Comparison of ENCODE assay signal across 7 cellular contexts in the genomic region with DNA sequence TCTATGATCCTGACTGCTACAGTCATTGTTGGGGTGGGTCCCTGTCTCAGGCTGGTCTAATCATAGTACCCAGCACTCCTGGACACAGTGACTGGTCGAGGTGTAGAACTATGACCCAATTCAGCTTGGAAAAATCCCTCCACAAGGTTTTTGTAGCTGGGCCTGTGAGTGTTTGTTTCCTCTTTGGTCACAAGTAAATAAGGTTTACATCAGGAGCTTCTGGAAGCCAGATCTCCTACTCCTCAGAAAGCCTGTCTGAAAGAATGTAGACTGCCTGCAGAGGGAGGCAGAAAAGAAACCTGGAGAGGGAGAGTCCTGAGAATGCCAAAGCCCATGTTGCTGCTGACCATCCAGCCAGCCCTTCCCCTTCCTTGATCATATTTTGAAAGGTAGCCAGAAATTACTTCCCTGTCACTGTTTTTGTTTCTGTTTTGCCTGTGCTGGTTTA.
A peak's percentile ranks its signal among the peaks of the same experiment; 100 is the strongest.
DNase-seq lines count a peak whose midpoint lies in the region; ATAC-seq and TF ChIP-seq lines count a peak whose summit lies in the region.

No MANE protein-coding gene starts in this region.

- H3K27ac ChIP-seq in thyroid gland: peak overlapping the region in 2 of 3 donors; percentile 10 to 24

- intact Hi-C loops in left cardiac atrium (cut with DNase I) (no loop called here), thyroid gland (cut with DNase I) (no loop called here)

- no peaks in the 10 kb centered on the region for H3K36me3 ChIP-seq in thyroid gland

- no peak for TF ChIP-seq CTCF in thyroid gland (IDR thresholded peaks at IDR 0.05)

- 55 to 65% methylated on average over 1 of the region's 1 CpG for WGBS in thyroid gland, 2 donors

- no peaks in the 10 kb centered on the region for H3K9me3 ChIP-seq in thyroid gland

- H3K27me3 Mint-ChIP-seq in activated naive CD8-positive, alpha-beta T cell treated with anti-CD3 and anti-CD28 coated beads for 36 hours: no peaks in the 10 kb centered on the region

- no peaks in the 10 kb centered on the region for H3K9me3 Mint-ChIP-seq in activated naive CD8-positive, alpha-beta T cell treated with anti-CD3 and anti-CD28 coated beads for 36 hours

- H3K4me3 ChIP-seq in thyroid gland (replicated peaks in 1 of 3): no peak overlapping the region

- ATAC-seq in left cardiac atrium: peak; percentile 59 to 73
- ATAC-seq in GM19035 (IDR thresholded peaks at IDR 0.05; ENCODE audit: unreplicated experiment): no peak
- ATAC-seq in GM18867 (IDR thresholded peaks at IDR 0.05; ENCODE audit: unreplicated experiment): no peak

- peak overlapping the region; percentile 31 for H3K27ac Mint-ChIP-seq in activated naive CD8-positive, alpha-beta T cell treated with anti-CD3 and anti-CD28 coated beads for 36 hours

- no peak for TF ChIP-seq POLR2A in thyroid gland (IDR thresholded peaks at IDR 0.05)

- DNase-seq in HT1080 (ENCODE audit: low read depth) (peak; percentile 32), left cardiac atrium (no peak), thyroid gland (no peak), kidney glomerular epithelial cell (lab: John Stamatoyannopoulos, UW) (no peak)
- no peak for DNase-seq in activated naive CD8-positive, alpha-beta T cell treated with anti-CD3 and anti-CD28 coated beads for 36 hours

- H3K4me3 Mint-ChIP-seq in activated naive CD8-positive, alpha-beta T cell treated with anti-CD3 and anti-CD28 coated beads for 36 hours: no peak overlapping the region

- H3K4me1 ChIP-seq in thyroid gland: peaks cover 0 to 8% of the 10 kb centered on the region in 2 donors

- peaks cover 32% of the 10 kb centered on the region for H3K4me1 Mint-ChIP-seq in activated naive CD8-positive, alpha-beta T cell treated with anti-CD3 and anti-CD28 coated beads for 36 hours

- H3K27me3 ChIP-seq in thyroid gland: no peaks in the 10 kb centered on the region

- no peaks in the 10 kb centered on the region for H3K36me3 Mint-ChIP-seq in activated naive CD8-positive, alpha-beta T cell treated with anti-CD3 and anti-CD28 coated beads for 36 hours

Comparison
In these comparisons a context has a peak if more than half of its experiments do, and no peak if none do; other contexts are left out.
1. ATAC-seq: peak in left cardiac atrium (2 of 2); none in GM19035 (single experiment) and GM18867 (single experiment).